ENCODE assay signal across 15 cellular contexts in genomic region chr4:25890653-25891485, GRCh38. TPM values are rescaled to one million over a fixed set of nuclear protein-coding genes. Genes with fewer than 3 reads are reported as not detected.
DNase-seq lines count a peak whose midpoint lies in the region; ATAC-seq and TF ChIP-seq lines count a peak whose summit lies in the region.
"Had no signal": no experiment of that assay in that cellular context is flagged by ENCODE, and none has a peak within 500 bp of the region (broad histone marks: within the 10 kb centered on the region; RNA-seq: fewer than 3 reads in every experiment).

No MANE protein-coding gene starts in this region.

- H3K9me3 Mint-ChIP-seq in CD8-positive, alpha-beta T cell, result no peaks in the 10 kb centered on the region
- no peaks in the 10 kb centered on the region for H3K9me3 Mint-ChIP-seq in activated CD8-positive, alpha-beta memory T cell treated with anti-CD3 and anti-CD28 coated beads, Interleukin-2, amount 10 ng/mL, durations not matched to agents 7 days and 5 days (ENCODE audit: low read depth)
- H3K9me3 Mint-ChIP-seq: activated naive CD4-positive, alpha-beta T cell treated with anti-CD3 and anti-CD28 coated beads for 36 hours; stimulated activated effector memory CD8-positive, alpha-beta T cell treated with anti-CD3 and anti-CD28 coated beads, Interleukin-12 subunit alpha, Interleukin-12 subunit beta, amount 100 ng/mL, for 72 hours; T-helper 1 cell treated with Interleukin-12 subunit alpha and Interleukin-12 subunit beta and Interleukin-4 antibody, amounts not matched to agents 30 μg/mL and 1 μg/mL, for 36 hours had no signal

- peak overlapping the region; percentile 15; the same call in 1 of the 2 replicates for H3K9ac ChIP-seq in HUES64 (ENCODE audit: low read depth, low read length)

- 59% methylated on average over 11 of the region's 11 CpGs for WGBS in HUES64
- WGBS in hepatocyte (ENCODE audit: low lambda C conversion rate, missing lambda C conversion rate), result 70% methylated on average over 11 of the region's 11 CpGs

- H3K79me2 ChIP-seq in hepatocyte, result no peaks in the 10 kb centered on the region

- H3K4me2 ChIP-seq in hepatocyte, result no peak overlapping the region

- H3K9me2 ChIP-seq in hepatocyte (replicated peaks; ENCODE audit: insufficient read depth), result no peaks in the 10 kb centered on the region

- H3K27me3 Mint-ChIP-seq in CD8-positive, alpha-beta T cell (ENCODE audit: low read depth), result no peaks in the 10 kb centered on the region
- H3K27me3 Mint-ChIP-seq in activated CD8-positive, alpha-beta memory T cell treated with anti-CD3 and anti-CD28 coated beads, Interleukin-2, amount 10 ng/mL, durations not matched to agents 7 days and 5 days, result no peaks in the 10 kb centered on the region

- H3K4me1 Mint-ChIP-seq in CD8-positive, alpha-beta T cell (ENCODE audit: low read depth), result no peaks in the 10 kb centered on the region
- no peaks in the 10 kb centered on the region for H3K4me1 Mint-ChIP-seq in activated CD8-positive, alpha-beta memory T cell treated with anti-CD3 and anti-CD28 coated beads, Interleukin-2, amount 10 ng/mL, durations not matched to agents 7 days and 5 days

- no peaks in the 10 kb centered on the region for H3K36me3 ChIP-seq in CD8-positive, alpha-beta T cell (ENCODE audit: insufficient read depth, low read length)
- no peaks in the 10 kb centered on the region for H3K36me3 ChIP-seq in HUES64 (ENCODE audit: insufficient read depth, low read length)
- no peaks in the 10 kb centered on the region for H3K36me3 ChIP-seq in hepatocyte (replicated peaks; ENCODE audit: insufficient read depth, low read depth)

- no peak for ATAC-seq in CD8-positive, alpha-beta T cell
- no peak for ATAC-seq in activated CD8-positive, alpha-beta memory T cell treated with anti-CD3 and anti-CD28 coated beads, Interleukin-2, amount 10 ng/mL, durations not matched to agents 7 days and 5 days
- ATAC-seq: activated CD4-positive, CD25-positive, alpha-beta regulatory T cell treated with anti-CD3 and anti-CD28 coated beads, Interleukin-2, amount 50 U/mL, for 24 hours; stimulated activated effector memory CD8-positive, alpha-beta T cell treated with anti-CD3 and anti-CD28 coated beads, Interleukin-12 subunit alpha, Interleukin-12 subunit beta, amount 100 ng/mL, for 72 hours had no signal

- H4K20me1 ChIP-seq in hepatocyte (ENCODE audit: insufficient read depth, poor library complexity, severe bottlenecking), result no peaks in the 10 kb centered on the region

- no peak overlapping the region for H3K27ac ChIP-seq in CD8-positive, alpha-beta T cell (ENCODE audit: low read depth, low read length)
- H3K27ac ChIP-seq in HUES64 (ENCODE audit: low read depth, low read length) (peak overlapping the region; percentile 24), hepatocyte (no peak overlapping the region)
- H3K27ac ChIP-seq: RWPE1 had no signal

- CTCF ChIA-PET in CD8-positive, alpha-beta T cell (lab: Charles Lee), result no interaction called here
- CTCF ChIA-PET in activated CD8-positive, alpha-beta memory T cell treated with anti-CD3 and anti-CD28 coated beads, Interleukin-2, amount 10 ng/mL, durations not matched to agents 7 days and 5 days (lab: Charles Lee), result interaction anchor here (0.5 kb wide), 1 partner anchor 218 kb away, joined by 3 read pairs; no protein-coding TSS in a partner anchor

- no peak overlapping the region for H3K4me3 Mint-ChIP-seq in CD8-positive, alpha-beta T cell
- no peak overlapping the region for H3K4me3 Mint-ChIP-seq in activated CD8-positive, alpha-beta memory T cell treated with anti-CD3 and anti-CD28 coated beads, Interleukin-2, amount 10 ng/mL, durations not matched to agents 7 days and 5 days
- H3K4me3 Mint-ChIP-seq: activated naive CD4-positive, alpha-beta T cell treated with anti-CD3 and anti-CD28 coated beads for 36 hours; stimulated activated effector memory CD8-positive, alpha-beta T cell treated with anti-CD3 and anti-CD28 coated beads, Interleukin-12 subunit alpha, Interleukin-12 subunit beta, amount 100 ng/mL, for 72 hours; T-helper 1 cell treated with Interleukin-12 subunit alpha and Interleukin-12 subunit beta and Interleukin-4 antibody, amounts not matched to agents 30 μg/mL and 1 μg/mL, for 36 hours had no signal

- POLR2A ChIA-PET in CD8-positive, alpha-beta T cell (lab: Charles Lee), result no interaction called here

- intact Hi-C loops in CD8-positive, alpha-beta T cell (cut with DNase I, micrococcal nuclease), result no loop called here

- peak overlapping the region; percentile 46 for H3K27ac Mint-ChIP-seq in CD8-positive, alpha-beta T cell
- no peak overlapping the region for H3K27ac Mint-ChIP-seq in activated CD8-positive, alpha-beta memory T cell treated with anti-CD3 and anti-CD28 coated beads, Interleukin-2, amount 10 ng/mL, durations not matched to agents 7 days and 5 days
- H3K27ac Mint-ChIP-seq: activated naive CD4-positive, alpha-beta T cell treated with anti-CD3 and anti-CD28 coated beads for 36 hours; stimulated activated effector memory CD8-positive, alpha-beta T cell treated with anti-CD3 and anti-CD28 coated beads, Interleukin-12 subunit alpha, Interleukin-12 subunit beta, amount 100 ng/mL, for 72 hours; T-helper 1 cell treated with Interleukin-12 subunit alpha and Interleukin-12 subunit beta and Interleukin-4 antibody, amounts not matched to agents 30 μg/mL and 1 μg/mL, for 36 hours had no signal

- DNase-seq in CD8-positive, alpha-beta T cell, result no peak
- DNase-seq in anterior cingulate cortex (lab: John Stamatoyannopoulos, UW) (peak in 30 of 58 donors; percentile 3 to 63 (median 31)), left kidney (ENCODE audit: low read depth, low spot score) (peak; percentile 47), hepatocyte (ENCODE audit: low spot score) (no peak), NCI-H526 treated with DMSO at 0.1 percent for 48 hours (lab: John Stamatoyannopoulos, UW) (no peak), HuH-7.5 (ENCODE audit: low spot score) (no peak)
- DNase-seq in activated CD8-positive, alpha-beta memory T cell treated with anti-CD3 and anti-CD28 coated beads, Interleukin-2, amount 10 ng/mL, durations not matched to agents 7 days and 5 days, result no peak
- DNase-seq: activated naive CD4-positive, alpha-beta T cell treated with anti-CD3 and anti-CD28 coated beads for 36 hours; NCI-H748 treated with DMSO at 0.1 percent for 48 hours had no signal

- H3K4me3 ChIP-seq in CD8-positive, alpha-beta T cell (ENCODE audit: low read depth, low read length), result no peak overlapping the region
- H3K4me3 ChIP-seq in HUES64 (ENCODE audit: low read length) (no peak overlapping the region), hepatocyte (no peak overlapping the region)
- H3K4me3 ChIP-seq: lung had no signal

- H2AFZ ChIP-seq in hepatocyte, result no peak overlapping the region

- no peaks in the 10 kb centered on the region for H3K4me1 ChIP-seq in CD8-positive, alpha-beta T cell (ENCODE audit: insufficient read depth, low read length)
- H3K4me1 ChIP-seq in HUES64 (ENCODE audit: insufficient read depth, low read length) (peaks cover 28% of the 10 kb centered on the region), hepatocyte (ENCODE audit: insufficient read depth) (no peaks in the 10 kb centered on the region)

- no peaks in the 10 kb centered on the region for H3K9me3 ChIP-seq in CD8-positive, alpha-beta T cell (ENCODE audit: low read length)
- H3K9me3 ChIP-seq in HUES64 (ENCODE audit: insufficient read depth, low read depth, low read length), result no peaks in the 10 kb centered on the region
- no peaks in the 10 kb centered on the region for H3K9me3 ChIP-seq in hepatocyte (ENCODE audit: low read depth)

- no peak for TF ChIP-seq CTCF in CD8-positive, alpha-beta T cell (IDR thresholded peaks at IDR 0.05)
- TF ChIP-seq CTCF in hepatocyte (IDR thresholded peaks at IDR 0.05; ENCODE audit: poor library complexity), result no peak

- H3K36me3 Mint-ChIP-seq in CD8-positive, alpha-beta T cell, result no peaks in the 10 kb centered on the region
- peaks cover 2% of the 10 kb centered on the region for H3K36me3 Mint-ChIP-seq in activated CD8-positive, alpha-beta memory T cell treated with anti-CD3 and anti-CD28 coated beads, Interleukin-2, amount 10 ng/mL, durations not matched to agents 7 days and 5 days

- H3K27me3 ChIP-seq in CD8-positive, alpha-beta T cell (ENCODE audit: insufficient read depth, low read length), result no peaks in the 10 kb centered on the region
- H3K27me3 ChIP-seq in HUES64 (ENCODE audit: insufficient read depth, low read length) (no peaks in the 10 kb centered on the region), hepatocyte (no peaks in the 10 kb centered on the region)

RNA-seq across cellular contexts. Expression of gene SMIM20, which starts 23.2 kb away (rescaled TPM):
- total RNA-seq in CD8-positive, alpha-beta T cell, result 1 to 10 TPM; 7.5 to 9.8 TPM
- 65.8 TPM for polyA plus RNA-seq in HUES64 (2013, experiment 1 of 2)
- polyA plus RNA-seq in HUES64 (2013, experiment 2 of 2), result 73.9 TPM
- total RNA-seq in hepatocyte, result 54.5 and 60.0 TPM in 2 replicates
- polyA plus RNA-seq in hepatocyte, result 40.8 and 55.8 TPM in 2 replicates
- 1 to 10 TPM; 9.6 to 9.9 TPM for total RNA-seq in activated CD8-positive, alpha-beta memory T cell treated with anti-CD3 and anti-CD28 coated beads, Interleukin-2, amount 10 ng/mL, durations not matched to agents 7 days and 5 days

RNA-seq across cellular contexts. Expression of gene SEL1L3, which starts 28.1 kb away (rescaled TPM):
- 10 to 100 TPM; 31.2 to 33.7 TPM for total RNA-seq in CD8-positive, alpha-beta T cell
- polyA plus RNA-seq in HUES64 (2013, experiment 1 of 2), result 24.9 TPM
- polyA plus RNA-seq in HUES64 (2013, experiment 2 of 2), result 24.5 TPM
- total RNA-seq in hepatocyte, result 40.7 and 56.2 TPM in 2 replicates
- polyA plus RNA-seq in hepatocyte, result 9.0 and 13.7 TPM in 2 replicates
- 10 to 100 TPM; 66.3 to 82.8 TPM for total RNA-seq in activated CD8-positive, alpha-beta memory T cell treated with anti-CD3 and anti-CD28 coated beads, Interleukin-2, amount 10 ng/mL, durations not matched to agents 7 days and 5 days

Comparison
In these comparisons a context has a peak if more than half of its experiments do, and no peak if none do; other contexts are left out.
1. DNase-seq: peak in anterior cingulate cortex (30 of 58) and left kidney (single experiment); none in CD8-positive, alpha-beta T cell (0 of 7), hepatocyte (single experiment), activated CD8-positive, alpha-beta memory T cell treated with anti-CD3 and anti-CD28 coated beads, Interleukin-2, amount 10 ng/mL, durations not matched to agents 7 days and 5 days (single experiment), NCI-H526 treated with DMSO at 0.1 percent for 48 hours (single experiment) and HuH-7.5 (single experiment).